ENCODE assay signal across 19 cellular contexts in the genomic region with DNA sequence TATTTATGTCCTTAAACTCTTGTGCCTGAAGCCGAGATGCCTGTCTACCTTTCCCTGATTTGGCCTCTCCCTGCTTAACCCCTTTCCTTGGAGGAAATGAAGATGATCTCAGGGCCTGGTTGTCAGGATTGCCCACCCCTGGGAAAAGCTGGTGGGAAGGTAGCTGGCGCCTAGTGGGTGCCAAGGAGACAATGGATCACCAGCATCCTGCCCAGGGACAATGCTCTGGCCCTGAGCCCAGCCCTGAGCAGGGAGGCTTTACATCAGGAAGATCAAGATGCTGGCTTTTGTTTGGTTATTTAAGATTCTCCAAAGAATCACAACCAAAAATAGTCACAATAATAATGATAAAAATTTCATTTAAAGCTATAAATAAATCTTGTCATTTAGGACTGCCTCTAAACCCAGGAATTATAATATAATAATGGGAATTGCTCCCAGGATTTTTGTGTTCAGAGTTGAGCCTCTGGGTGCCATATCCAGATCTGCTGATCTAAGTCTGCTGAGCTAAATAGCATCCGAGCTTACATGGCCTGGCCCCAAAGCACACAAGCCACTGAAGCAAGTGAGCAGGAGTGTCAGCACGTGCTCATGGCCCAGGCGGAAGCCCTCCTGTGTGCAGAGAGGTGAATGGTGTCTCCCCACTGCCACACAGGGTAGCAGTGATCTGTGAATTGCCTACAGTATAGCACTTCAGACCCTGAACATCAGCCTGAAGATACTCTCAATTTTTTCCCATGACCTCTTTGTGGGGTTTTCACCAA.
"Had no signal": no experiment of that assay in that cellular context is flagged by ENCODE, and none has a peak within 500 bp of the region (broad histone marks: within the 10 kb centered on the region; RNA-seq: fewer than 3 reads in every experiment).

No MANE protein-coding gene starts in this region.

- H3K36me3 ChIP-seq: colonic mucosa, ovary, spleen, thoracic aorta, transverse colon had no signal

- ATAC-seq: left lobe of liver; naive thymus-derived CD4-positive, alpha-beta T cell; psoas muscle; stimulated activated naive B cell treated with anti-CD40 and anti-IgM and Interleukin-4, amounts not matched to agents 10 μg/mL and 1 μg/mL and 100 μg/mL, for 72 hours had no signal

- H3K9me3 ChIP-seq: colonic mucosa, ovary, psoas muscle, spleen, thoracic aorta, transverse colon had no signal

- H3K27ac ChIP-seq: colonic mucosa, ovary, psoas muscle, skin epidermis, spleen, thoracic aorta, transverse colon had no signal

- H3K4me1 ChIP-seq: colonic mucosa, psoas muscle, spleen had no signal

- DNase-seq: central memory CD4-positive, alpha-beta T cell; colonic mucosa; effector memory CD4-positive, alpha-beta T cell; erythroblast; hypothalamus; mammary epithelial cell; mesendoderm; midbrain; naive thymus-derived CD4-positive, alpha-beta T cell; occipital lobe; ovary; psoas muscle; spleen; stimulated activated CD4-positive, alpha-beta T cell treated with anti-CD3 and anti-CD28 coated beads, Interleukin-4, amount 100 ng/mL, for 4 hours; stimulated activated naive B cell treated with anti-CD40 and anti-IgM and Interleukin-4, amounts not matched to agents 10 μg/mL and 1 μg/mL and 100 μg/mL, for 72 hours; transverse colon had no signal

- H3K27me3 ChIP-seq: colonic mucosa, ovary, spleen, transverse colon had no signal

- H3K4me3 ChIP-seq: colonic mucosa, ovary, psoas muscle, skin epidermis, spleen, thoracic aorta, transverse colon had no signal
